12 cellular contexts compared by ENCODE assay signal in genomic region chr6:43993881-43994523, GRCh38.
DNase-seq lines count a peak whose midpoint lies in the region; ATAC-seq and TF ChIP-seq lines count a peak whose summit lies in the region.
"Had no signal": no experiment of that assay in that cellular context is flagged by ENCODE, and none has a peak within 500 bp of the region (broad histone marks: within the 10 kb centered on the region; RNA-seq: fewer than 3 reads in every experiment).

No MANE protein-coding gene starts in this region.

- peak; percentile 15 for DNase-seq in stimulated activated CD4-positive, alpha-beta T cell treated with anti-CD3 and anti-CD28 coated beads, Interleukin-4, amount 100 ng/mL, for 1 hour
- DNase-seq in stimulated activated CD4-positive, alpha-beta T cell treated with anti-CD3 and anti-CD28 coated beads, Interleukin-2, amount 100 ng/mL, for 24 hours, result no peak
- DNase-seq in NCI-H2196 treated with DMSO at 0.1 percent for 48 hours (lab: John Stamatoyannopoulos, UW; ENCODE audit: unreplicated experiment), result peak; percentile 75
- DNase-seq in heart right ventricle, result no peak
- DNase-seq in thyroid gland, result no peak
- no peak for DNase-seq in Ammon's horn (ENCODE audit: low spot score)
- no peak for DNase-seq in H4 (ENCODE audit: low spot score)
- no peak for DNase-seq in occipital lobe (lab: John Stamatoyannopoulos, UW)
- DNase-seq: activated CD8-positive, alpha-beta memory T cell treated with anti-CD3 and anti-CD28 coated beads, Interleukin-2, amount 50 U/mL, for 4 hours; Caco-2; NCI-H1105; T-helper 2 cell had no signal

- H3K4me1 ChIP-seq in heart right ventricle (peaks cover 12 to 51% (median 23%) of the 10 kb centered on the region in 9 donors), thyroid gland (peaks cover 5 to 10% of the 10 kb centered on the region in 2 donors)

- TF ChIP-seq CTCF in heart right ventricle (IDR thresholded peaks at IDR 0.05) (no peak), thyroid gland (IDR thresholded peaks at IDR 0.05) (no peak)

- peak; percentile 16 to 54 (median 36) for ATAC-seq in heart right ventricle

- intact Hi-C loops in heart right ventricle (cut with DNase I), result loop anchor here in 6 of 10 donors (2.0 to 10.0 kb wide), 4 partner anchors 39 to 222 kb away; partner anchors contain the start of gene VEGFA (in 3 of the 6)
- intact Hi-C loops in thyroid gland (cut with DNase I), result no loop called here

- H3K9me3 ChIP-seq in heart right ventricle (no peaks in the 10 kb centered on the region), thyroid gland (no peaks in the 10 kb centered on the region)
- H3K9me3 ChIP-seq: Caco-2 had no signal

- H3K27me3 ChIP-seq in heart right ventricle, result no peaks in the 10 kb centered on the region
- H3K27me3 ChIP-seq in thyroid gland, result no peaks in the 10 kb centered on the region

- WGBS in heart right ventricle, 2 donors, result 51 to 55% methylated on average over 5 of the region's 5 CpGs
- 53 to 74% methylated on average over 2 to 5 of the region's 5 CpGs for WGBS in thyroid gland, 2 donors

- no peak overlapping the region for H3K4me3 ChIP-seq in heart right ventricle
- no peak overlapping the region for H3K4me3 ChIP-seq in thyroid gland (replicated peaks in 1 of 3)

- H3K27ac ChIP-seq in heart right ventricle, result peak overlapping the region; percentile 13 to 94 (median 84)
- H3K27ac ChIP-seq in thyroid gland, result peak overlapping the region in 2 of 3 donors; percentile 7 to 62

- TF ChIP-seq POLR2A in thyroid gland (IDR thresholded peaks at IDR 0.05), result no peak

- H3K36me3 ChIP-seq in heart right ventricle (no peaks in the 10 kb centered on the region), thyroid gland (no peaks in the 10 kb centered on the region)

Comparison
In these comparisons a context has a peak if more than half of its experiments do, and no peak if none do; other contexts are left out.
1. DNase-seq: peak in stimulated activated CD4-positive, alpha-beta T cell treated with anti-CD3 and anti-CD28 coated beads, Interleukin-4, amount 100 ng/mL, for 1 hour (single experiment) and NCI-H2196 treated with DMSO at 0.1 percent for 48 hours (single experiment); none in stimulated activated CD4-positive, alpha-beta T cell treated with anti-CD3 and anti-CD28 coated beads, Interleukin-2, amount 100 ng/mL, for 24 hours (0 of 2), heart right ventricle (0 of 2), thyroid gland (0 of 2), Ammon's horn (single experiment), H4 (single experiment) and occipital lobe (single experiment).